ENCODE assay signal across 8 cellular contexts in genomic region chr1:923131-923990, GRCh38. TPM values are rescaled to one million over a fixed set of nuclear protein-coding genes. Genes with fewer than 3 reads are reported as not detected.
A peak's percentile ranks its signal among the peaks of the same experiment; 100 is the strongest.
DNase-seq lines count a peak whose midpoint lies in the region; ATAC-seq and TF ChIP-seq lines count a peak whose summit lies in the region.

Gene SAMD11 (plus strand): TSS chr1:923923. CDS start chr1:924432, 509 bp downstream.

- peak within 1 kb of the TSS; percentile 100 for H3K4me2 ChIP-seq in BLaER1

- no peak for TF ChIP-seq CTCF in adrenal gland (IDR thresholded peaks at IDR 0.05)

- H3K27me3 ChIP-seq in BLaER1 (peaks cover 65% of the 10 kb centered on the region), adrenal gland (peaks cover 64% of the 10 kb centered on the region)

- 5 to 21% (median 8%) methylated on average over 16 to 72 of the region's 72 CpGs for WGBS in adrenal gland, 4 donors
- WGBS in urinary bladder, result 7% methylated on average over 72 of the region's 72 CpGs

- H3K4me3 ChIP-seq in BLaER1, result peak within 1 kb of the TSS; percentile 77
- peak within 1 kb of the TSS in 2 of 4 donors; percentile 9 to 61 for H3K4me3 ChIP-seq in adrenal gland
- H3K4me3 ChIP-seq in urinary bladder (ENCODE audit: low read depth, low read length), result peak within 1 kb of the TSS; percentile 66

- H3K9ac ChIP-seq in BLaER1, result peak within 1 kb of the TSS; percentile 70

- DNase-seq in HuH-7.5 (ENCODE audit: low spot score) (peak; percentile 64), SK-MEL-5 (ENCODE audit: low read depth, low spot score) (peak; percentile 44), adrenal gland (peak; percentile 64 to 87 (median 79)), left cardiac atrium (peak; percentile 89), posterior cingulate gyrus (peak; percentile 69 to 97 (median 82))

- intact Hi-C loops in adrenal gland (cut with DNase I) (no loop called here), left cardiac atrium (cut with DNase I) (no loop called here), posterior cingulate gyrus (cut with DNase I) (no loop called here)

- H3K4me1 ChIP-seq in BLaER1, result peaks cover 92% of the 10 kb centered on the region
- peaks cover 3 to 24% of the 10 kb centered on the region in 2 donors for H3K4me1 ChIP-seq in adrenal gland (replicated peaks in 1 of 2)
- H3K4me1 ChIP-seq in urinary bladder (ENCODE audit: insufficient read depth), result no peaks in the 10 kb centered on the region

- H3K27ac ChIP-seq in BLaER1 (peak within 1 kb of the TSS; percentile 59), adrenal gland (peak within 1 kb of the TSS in 2 of 5 donors; percentile 62 to 69), urinary bladder (ENCODE audit: low read depth) (no peak within 1 kb of the TSS)

- H3K9me3 ChIP-seq in BLaER1 (no peaks in the 10 kb centered on the region), adrenal gland (replicated peaks in 1 of 3) (no peaks in the 10 kb centered on the region)

- ATAC-seq in left cardiac atrium (peak; percentile 50 to 62), HG03469 (IDR thresholded peaks at IDR 0.05; ENCODE audit: unreplicated experiment) (no peak)

- H3K36me3 ChIP-seq in BLaER1 (no peaks in the 10 kb centered on the region), adrenal gland (replicated peaks in 1 of 2) (no peaks in the 10 kb centered on the region), urinary bladder (ENCODE audit: insufficient read depth) (no peaks in the 10 kb centered on the region)

- no peak for TF ChIP-seq POLR2A in adrenal gland (IDR thresholded peaks at IDR 0.05)

- peaks cover 49% of the 10 kb centered on the region for H4K20me1 ChIP-seq in BLaER1

- in situ Hi-C loops in SK-MEL-5 (cut with HindIII; ENCODE audit: low pct_unique_long_range_greater_than_20kb, low sequenced_read_pairs), result no loop called here

RNA-seq across cellular contexts. Expression of gene SAMD11, which starts in this region (rescaled TPM):
- not detected in 2 replicates for total RNA-seq in SK-MEL-5 (2014; rRNA removed; shearing (Covaris generic))
- 0.27 and 1.2 TPM in 2 replicates for polyA plus RNA-seq in SK-MEL-5 (2015; cell fraction: cytosol; rRNA removed)
- polyA plus RNA-seq in SK-MEL-5 (2015; cell fraction: nucleus; rRNA removed), result 0.38 and 5.4 TPM in 2 replicates
- total RNA-seq in adrenal gland (10 to 100 TPM in 7 of 8 donors, 1 to 10 TPM in 1; 7.9 to 30.8 (median 16.7) TPM), left cardiac atrium (1 to 10 TPM; 5.1 to 7.5 TPM), urinary bladder (18.1 TPM)
- polyA plus RNA-seq in adrenal gland (10 to 100 TPM in 2 of 3 donors, 1 to 10 TPM in 1; 2.5 to 96.6 (median 32.7) TPM), urinary bladder (23.3 TPM)
